17 cellular contexts compared by ENCODE assay signal in the genomic region with DNA sequence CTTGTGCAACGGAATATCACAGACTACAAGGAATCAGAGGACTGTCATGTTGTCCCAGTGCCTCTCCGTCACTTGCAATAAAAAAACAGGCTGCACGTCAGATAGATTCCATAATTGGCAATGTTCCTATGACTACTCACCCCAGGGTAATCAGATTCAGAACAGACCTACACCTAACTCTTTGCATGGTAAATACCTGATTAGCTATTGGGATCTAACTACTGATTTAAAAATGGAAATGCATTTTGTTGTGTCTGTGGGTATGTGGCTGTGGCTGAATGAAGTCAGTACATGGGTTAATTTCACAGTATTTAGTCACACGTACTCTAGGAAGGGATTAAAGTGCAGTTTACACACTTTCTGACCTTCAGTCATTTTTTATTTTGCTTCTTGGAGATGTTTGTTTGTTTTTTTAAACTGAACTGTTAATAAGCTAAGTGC.
"Had no signal": no experiment of that assay in that cellular context is flagged by ENCODE, and none has a peak within 500 bp of the region (broad histone marks: within the 10 kb centered on the region; RNA-seq: fewer than 3 reads in every experiment).

No MANE protein-coding gene starts in this region.

- H3K4me1 Mint-ChIP-seq: natural killer cell had no signal

- H3K36me3 ChIP-seq: neural progenitor cell, ovary had no signal

- ATAC-seq: foreskin keratinocyte, left colon, mucosa of descending colon, natural killer cell, right cardiac atrium had no signal

- H3K4me3 ChIP-seq: coronary artery, mucosa of descending colon, neural progenitor cell, ovary, smooth muscle cell had no signal

- H3K27ac ChIP-seq: coronary artery, foreskin keratinocyte, neural progenitor cell, ovary had no signal

- H3K4me3 Mint-ChIP-seq: endodermal cell, natural killer cell, neural progenitor cell had no signal

- H3K27me3 ChIP-seq: neural progenitor cell, ovary had no signal

- H2AFZ ChIP-seq: neural progenitor cell had no signal

- H3K9me3 Mint-ChIP-seq: endodermal cell, natural killer cell, neural progenitor cell had no signal

- H3K27ac Mint-ChIP-seq: endodermal cell, natural killer cell, neural progenitor cell had no signal

- H3K36me3 Mint-ChIP-seq: natural killer cell, neural progenitor cell had no signal

- H3K9ac ChIP-seq: neural progenitor cell had no signal

- H3K4me2 ChIP-seq: neural progenitor cell, smooth muscle cell had no signal

- DNase-seq: effector CD4-positive, alpha-beta T cell; endodermal cell; erythroblast; foreskin keratinocyte; left colon; mammary epithelial cell; mucosa of descending colon; natural killer cell; nucleus accumbens; ovary; right cardiac atrium; stimulated activated CD4-positive, alpha-beta T cell treated with anti-CD3 and anti-CD28 coated beads, Interleukin-2, amount 100 ng/mL, for 48 hours; stimulated activated naive CD4-positive, alpha-beta T cell treated with Interleukin-2 at 50 U/mL for 16 hours; trophoblast cell had no signal

- H3K4me1 ChIP-seq: neural progenitor cell had no signal

- H3K9me3 ChIP-seq: mucosa of descending colon, ovary had no signal
